1 cellular context compared by ENCODE assay signal in the genomic region with DNA sequence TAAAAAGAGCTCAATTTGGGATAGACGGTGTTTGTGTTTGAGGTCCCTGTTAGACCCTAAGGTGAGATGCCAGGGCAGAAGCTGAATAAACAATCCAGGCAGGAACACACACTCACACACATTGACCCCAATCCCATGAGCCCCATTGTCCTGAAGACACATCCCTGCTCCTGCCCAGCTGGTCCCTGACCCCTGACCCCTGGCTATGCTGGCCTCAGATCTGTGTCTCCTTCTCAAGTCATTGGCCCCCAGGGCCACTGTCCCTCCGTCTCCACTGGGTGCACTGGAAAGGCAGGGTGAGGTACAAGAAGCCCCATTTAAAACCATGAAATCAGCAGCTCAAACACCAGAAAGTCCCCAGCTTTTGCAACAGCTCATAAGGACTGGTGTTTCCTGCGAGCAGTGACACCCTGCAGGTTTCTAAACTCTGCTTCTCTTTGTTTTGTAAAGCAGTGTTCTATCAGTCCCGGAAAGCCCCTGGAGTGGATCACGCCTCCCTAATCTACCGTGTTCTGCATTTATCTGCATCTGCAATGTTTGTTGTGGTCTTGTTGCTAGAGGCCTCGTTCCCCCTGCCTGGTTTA.
TF ChIP-seq lines count a peak whose summit lies in the region.

No MANE protein-coding gene starts in this region.

TF ChIP-seq in GM12878, 131 proteins besides CTCF, POLR2A, EP300 and RAD21 (continued from another document and continues in another):
- TF ChIP-seq NKRF (conservative IDR thresholded peaks at IDR 0.05) (no peak), RBBP5 (conservative IDR thresholded peaks at IDR 0.05) (no peak), EGR1 (IDR thresholded peaks at IDR 0.05; ENCODE audit: borderline replicate concordance in 1 of 2, low read depth in 2 of 2, low read length in 2 of 2) (no peak), RELA (IDR thresholded peaks at IDR 0.05; ENCODE audit: borderline replicate concordance, partially characterized antibody) (peak; percentile 90), NR2C1 (IDR thresholded peaks at IDR 0.05) (peak; percentile 79), SUZ12 (IDR thresholded peaks at IDR 0.05; ENCODE audit: unreplicated experiment) (no peak), JUND (IDR thresholded peaks at IDR 0.05; ENCODE audit: low read depth, low read length) (no peak), RUNX3 (IDR thresholded peaks at IDR 0.05; ENCODE audit: low read length) (peak; percentile 76), ZBTB4 (CRISPR knock-in tag; IDR thresholded peaks at IDR 0.05) (no peak), MYC (IDR thresholded peaks at IDR 0.05; ENCODE audit: insufficient read depth, insufficient read length, insufficient replicate concordance, low read length, severe bottlenecking) (no peak), POLR2AphosphoS2 (IDR thresholded peaks at IDR 0.05; ENCODE audit: low read depth, low read length) (0 out of 2 replicates have a peak, but pooled peaks have one; percentile 56), MYB (IDR thresholded peaks at IDR 0.05; ENCODE audit: borderline replicate concordance, low read depth, low read length) (no peak), RCOR1 (conservative IDR thresholded peaks at IDR 0.05; ENCODE audit: low read depth, low read length) (0 out of 2 replicates have a peak, but pooled peaks have one; percentile 60), NFIC (IDR thresholded peaks at IDR 0.05; ENCODE audit: low read depth, low read length) (peak; percentile 28; the same call in 1 of the 2 replicates), RFX5 (IDR thresholded peaks at IDR 0.05; ENCODE audit: low read depth, low read length) (no peak), SPI1 (IDR thresholded peaks at IDR 0.05; ENCODE audit: borderline replicate concordance, insufficient read depth, low read depth, low read length) (peak; percentile 61; the same call in 1 of the 2 replicates), RB1 (IDR thresholded peaks at IDR 0.05; ENCODE audit: borderline replicate concordance) (peak; percentile 53; the same call in 1 of the 2 replicates), ZNF687 (IDR thresholded peaks at IDR 0.05) (peak; percentile 64), STAT1 (conservative IDR thresholded peaks at IDR 0.05) (no peak), HCFC1 (IDR thresholded peaks at IDR 0.05; ENCODE audit: low read length) (no peak), IRF4 (IDR thresholded peaks at IDR 0.05; ENCODE audit: low read depth, low read length) (no peak), NFXL1 (IDR thresholded peaks at IDR 0.05; ENCODE audit: borderline replicate concordance) (no peak), ZBED1 (IDR thresholded peaks at IDR 0.05; ENCODE audit: borderline replicate concordance) (no peak), ESRRA (IDR thresholded peaks at IDR 0.05; ENCODE audit: low read length) (no peak; the same call in 1 of the 2 replicates), TAF1 (IDR thresholded peaks at IDR 0.05; ENCODE audit: borderline replicate concordance, low read depth, low read length) (peak; percentile 71)
- TF ChIP-seq, protein P1, sequence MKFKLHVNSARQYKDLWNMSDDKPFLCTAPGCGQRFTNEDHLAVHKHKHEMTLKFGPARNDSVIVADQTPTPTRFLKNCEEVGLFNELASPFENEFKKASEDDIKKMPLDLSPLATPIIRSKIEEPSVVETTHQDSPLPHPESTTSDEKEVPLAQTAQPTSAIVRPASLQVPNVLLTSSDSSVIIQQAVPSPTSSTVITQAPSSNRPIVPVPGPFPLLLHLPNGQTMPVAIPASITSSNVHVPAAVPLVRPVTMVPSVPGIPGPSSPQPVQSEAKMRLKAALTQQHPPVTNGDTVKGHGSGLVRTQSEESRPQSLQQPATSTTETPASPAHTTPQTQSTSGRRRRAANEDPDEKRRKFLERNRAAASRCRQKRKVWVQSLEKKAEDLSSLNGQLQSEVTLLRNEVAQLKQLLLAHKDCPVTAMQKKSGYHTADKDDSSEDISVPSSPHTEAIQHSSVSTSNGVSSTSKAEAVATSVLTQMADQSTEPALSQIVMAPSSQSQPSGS (IDR thresholded peaks at IDR 0.05; ENCODE audit: low read length): no peak
- TF ChIP-seq, protein P2, sequence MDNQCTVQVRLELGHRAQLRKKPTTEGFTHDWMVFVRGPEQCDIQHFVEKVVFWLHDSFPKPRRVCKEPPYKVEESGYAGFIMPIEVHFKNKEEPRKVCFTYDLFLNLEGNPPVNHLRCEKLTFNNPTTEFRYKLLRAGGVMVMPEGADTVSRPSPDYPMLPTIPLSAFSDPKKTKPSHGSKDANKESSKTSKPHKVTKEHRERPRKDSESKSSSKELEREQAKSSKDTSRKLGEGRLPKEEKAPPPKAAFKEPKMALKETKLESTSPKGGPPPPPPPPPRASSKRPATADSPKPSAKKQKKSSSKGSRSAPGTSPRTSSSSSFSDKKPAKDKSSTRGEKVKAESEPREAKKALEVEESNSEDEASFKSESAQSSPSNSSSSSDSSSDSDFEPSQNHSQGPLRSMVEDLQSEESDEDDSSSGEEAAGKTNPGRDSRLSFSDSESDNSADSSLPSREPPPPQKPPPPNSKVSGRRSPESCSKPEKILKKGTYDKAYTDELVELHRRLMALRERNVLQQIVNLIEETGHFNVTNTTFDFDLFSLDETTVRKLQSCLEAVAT (IDR thresholded peaks at IDR 0.05): no peak
- TF ChIP-seq, protein P3, sequence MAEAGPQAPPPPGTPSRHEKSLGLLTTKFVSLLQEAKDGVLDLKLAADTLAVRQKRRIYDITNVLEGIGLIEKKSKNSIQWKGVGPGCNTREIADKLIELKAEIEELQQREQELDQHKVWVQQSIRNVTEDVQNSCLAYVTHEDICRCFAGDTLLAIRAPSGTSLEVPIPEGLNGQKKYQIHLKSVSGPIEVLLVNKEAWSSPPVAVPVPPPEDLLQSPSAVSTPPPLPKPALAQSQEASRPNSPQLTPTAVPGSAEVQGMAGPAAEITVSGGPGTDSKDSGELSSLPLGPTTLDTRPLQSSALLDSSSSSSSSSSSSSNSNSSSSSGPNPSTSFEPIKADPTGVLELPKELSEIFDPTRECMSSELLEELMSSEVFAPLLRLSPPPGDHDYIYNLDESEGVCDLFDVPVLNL (IDR thresholded peaks at IDR 0.05; ENCODE audit: low read depth, low read length): no peak
- TF ChIP-seq, protein P4, sequence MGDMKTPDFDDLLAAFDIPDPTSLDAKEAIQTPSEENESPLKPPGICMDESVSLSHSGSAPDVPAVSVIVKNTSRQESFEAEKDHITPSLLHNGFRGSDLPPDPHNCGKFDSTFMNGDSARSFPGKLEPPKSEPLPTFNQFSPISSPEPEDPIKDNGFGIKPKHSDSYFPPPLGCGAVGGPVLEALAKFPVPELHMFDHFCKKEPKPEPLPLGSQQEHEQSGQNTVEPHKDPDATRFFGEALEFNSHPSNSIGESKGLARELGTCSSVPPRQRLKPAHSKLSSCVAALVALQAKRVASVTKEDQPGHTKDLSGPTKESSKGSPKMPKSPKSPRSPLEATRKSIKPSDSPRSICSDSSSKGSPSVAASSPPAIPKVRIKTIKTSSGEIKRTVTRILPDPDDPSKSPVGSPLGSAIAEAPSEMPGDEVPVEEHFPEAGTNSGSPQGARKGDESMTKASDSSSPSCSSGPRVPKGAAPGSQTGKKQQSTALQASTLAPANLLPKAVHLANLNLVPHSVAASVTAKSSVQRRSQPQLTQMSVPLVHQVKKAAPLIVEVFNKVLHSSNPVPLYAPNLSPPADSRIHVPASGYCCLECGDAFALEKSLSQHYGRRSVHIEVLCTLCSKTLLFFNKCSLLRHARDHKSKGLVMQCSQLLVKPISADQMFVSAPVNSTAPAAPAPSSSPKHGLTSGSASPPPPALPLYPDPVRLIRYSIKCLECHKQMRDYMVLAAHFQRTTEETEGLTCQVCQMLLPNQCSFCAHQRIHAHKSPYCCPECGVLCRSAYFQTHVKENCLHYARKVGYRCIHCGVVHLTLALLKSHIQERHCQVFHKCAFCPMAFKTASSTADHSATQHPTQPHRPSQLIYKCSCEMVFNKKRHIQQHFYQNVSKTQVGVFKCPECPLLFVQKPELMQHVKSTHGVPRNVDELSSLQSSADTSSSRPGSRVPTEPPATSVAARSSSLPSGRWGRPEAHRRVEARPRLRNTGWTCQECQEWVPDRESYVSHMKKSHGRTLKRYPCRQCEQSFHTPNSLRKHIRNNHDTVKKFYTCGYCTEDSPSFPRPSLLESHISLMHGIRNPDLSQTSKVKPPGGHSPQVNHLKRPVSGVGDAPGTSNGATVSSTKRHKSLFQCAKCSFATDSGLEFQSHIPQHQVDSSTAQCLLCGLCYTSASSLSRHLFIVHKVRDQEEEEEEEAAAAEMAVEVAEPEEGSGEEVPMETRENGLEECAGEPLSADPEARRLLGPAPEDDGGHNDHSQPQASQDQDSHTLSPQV (IDR thresholded peaks at IDR 0.05): no peak
- TF ChIP-seq, protein P5, sequence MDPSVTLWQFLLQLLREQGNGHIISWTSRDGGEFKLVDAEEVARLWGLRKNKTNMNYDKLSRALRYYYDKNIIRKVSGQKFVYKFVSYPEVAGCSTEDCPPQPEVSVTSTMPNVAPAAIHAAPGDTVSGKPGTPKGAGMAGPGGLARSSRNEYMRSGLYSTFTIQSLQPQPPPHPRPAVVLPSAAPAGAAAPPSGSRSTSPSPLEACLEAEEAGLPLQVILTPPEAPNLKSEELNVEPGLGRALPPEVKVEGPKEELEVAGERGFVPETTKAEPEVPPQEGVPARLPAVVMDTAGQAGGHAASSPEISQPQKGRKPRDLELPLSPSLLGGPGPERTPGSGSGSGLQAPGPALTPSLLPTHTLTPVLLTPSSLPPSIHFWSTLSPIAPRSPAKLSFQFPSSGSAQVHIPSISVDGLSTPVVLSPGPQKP (IDR thresholded peaks at IDR 0.05; ENCODE audit: low read depth, low read length): peak; percentile 29; the same call in 1 of the 2 replicates
